In genomic region chr19:36114763-36115452, GRCh38 we compare ENCODE assay signal across 1 cellular context.
TF ChIP-seq lines count a peak whose summit lies in the region.

TSS of gene POLR2I (minus strand) at chr19:36114875. CDS start at chr19:36114856, 19 bp downstream.

TF ChIP-seq in K562, 482 proteins besides CTCF, POLR2A, EP300 and RAD21 (continued from another document and continues in another):
- TF ChIP-seq MEF2D (tag; conservative IDR thresholded peaks at IDR 0.05; ENCODE audit: low read depth) (no peak), USF1 (CRISPR knock-in tag; IDR thresholded peaks at IDR 0.05) (peak; percentile 90), TAF7 (tag; IDR thresholded peaks at IDR 0.05) (no peak), ELK1 (CRISPR knock-in tag; IDR thresholded peaks at IDR 0.05) (no peak), NFE2L1 (tag; IDR thresholded peaks at IDR 0.05; ENCODE audit: borderline replicate concordance, low read depth) (no peak), CGGBP1 (CRISPR knock-in tag; IDR thresholded peaks at IDR 0.05) (no peak), MED1 (CRISPR knock-in tag; IDR thresholded peaks at IDR 0.05; ENCODE audit: borderline replicate concordance) (no peak), BRD9 (IDR thresholded peaks at IDR 0.05; ENCODE audit: low read depth, partially characterized antibody) (no peak), NCOA4 (IDR thresholded peaks at IDR 0.05; ENCODE audit: partially characterized antibody) (no peak), SP2 (IDR thresholded peaks at IDR 0.05; ENCODE audit: extremely low read depth, low read depth, low read length, poor library complexity, severe bottlenecking) (peak; percentile 67), ZBTB8A (IDR thresholded peaks at IDR 0.05; ENCODE audit: partially characterized antibody) (no peak), ZNF699 (CRISPR knock-in tag; IDR thresholded peaks at IDR 0.05; ENCODE audit: insufficient replicate concordance) (no peak), NFRKB (IDR thresholded peaks at IDR 0.05; ENCODE audit: low read depth) (peak; percentile 36; the same call in 1 of the 2 replicates), FOXJ3 (CRISPR knock-in tag; IDR thresholded peaks at IDR 0.05) (no peak), NFATC3 (IDR thresholded peaks at IDR 0.05) (no peak), ZNF444 (CRISPR knock-in tag; IDR thresholded peaks at IDR 0.05) (no peak), MBD1 (CRISPR knock-in tag; IDR thresholded peaks at IDR 0.05) (no peak), KLF16 (IDR thresholded peaks at IDR 0.05) (peak; percentile 76), MGA (IDR thresholded peaks at IDR 0.05) (peak; percentile 99), ILF3 (IDR thresholded peaks at IDR 0.05; ENCODE audit: borderline replicate concordance) (no peak), SAP30 (IDR thresholded peaks at IDR 0.05; ENCODE audit: borderline replicate concordance, insufficient read depth, low read depth, low read length, poor library complexity, severe bottlenecking) (peak; percentile 87), ASH1L (IDR thresholded peaks at IDR 0.05; ENCODE audit: borderline replicate concordance, low read depth, partially characterized antibody) (peak; percentile 93), TAF9B (IDR thresholded peaks at IDR 0.05; ENCODE audit: partially characterized antibody) (no peak), ZBTB7A (IDR thresholded peaks at IDR 0.05; ENCODE audit: borderline replicate concordance, control insufficient read depth, low read depth, low read length) (no peak), TRIM25 (IDR thresholded peaks at IDR 0.05; ENCODE audit: borderline replicate concordance) (no peak), TFE3 (CRISPR knock-in tag; IDR thresholded peaks at IDR 0.05) (no peak), EWSR1 (IDR thresholded peaks at IDR 0.05; ENCODE audit: borderline replicate concordance, low read depth, partially characterized antibody) (no peak), ZBTB12 (CRISPR knock-in tag; IDR thresholded peaks at IDR 0.05) (no peak), PHF21A (IDR thresholded peaks at IDR 0.05; ENCODE audit: borderline replicate concordance, low read depth) (no peak), HCFC1 (IDR thresholded peaks at IDR 0.05; ENCODE audit: low read depth, low read length) (peak; percentile 64), E2F5 (CRISPR knock-in tag; IDR thresholded peaks at IDR 0.05) (no peak), ARNT (IDR thresholded peaks at IDR 0.05) (no peak), ZBTB17 (CRISPR knock-in tag; IDR thresholded peaks at IDR 0.05) (peak; percentile 18; the same call in 1 of the 2 replicates)
